8 cellular contexts compared by ENCODE assay signal in genomic region chr3:141294300-141294699, GRCh38.
A peak's percentile ranks its signal among the peaks of the same experiment; 100 is the strongest.
DNase-seq lines count a peak whose midpoint lies in the region; ATAC-seq and TF ChIP-seq lines count a peak whose summit lies in the region.

No MANE protein-coding gene starts in this region.

- no peaks in the 10 kb centered on the region for H3K27me3 ChIP-seq in CD8-positive, alpha-beta T cell (ENCODE audit: insufficient read depth, low read length)
- H3K27me3 ChIP-seq in PC-9 (ENCODE audit: insufficient read depth, low read depth) (no peaks in the 10 kb centered on the region), esophagus muscularis mucosa (no peaks in the 10 kb centered on the region), prostate gland (replicated peaks; ENCODE audit: insufficient read depth) (no peaks in the 10 kb centered on the region)

- TF ChIP-seq CTCF in CD8-positive, alpha-beta T cell (IDR thresholded peaks at IDR 0.05), result no peak
- TF ChIP-seq CTCF in PC-9 (conservative IDR thresholded peaks at IDR 0.05) (no peak), esophagus muscularis mucosa (IDR thresholded peaks at IDR 0.05) (no peak), prostate gland (IDR thresholded peaks at IDR 0.05) (no peak)

- H3K27me3 Mint-ChIP-seq in CD8-positive, alpha-beta T cell (ENCODE audit: low read depth), result no peaks in the 10 kb centered on the region

- POLR2A ChIA-PET in CD8-positive, alpha-beta T cell (lab: Charles Lee), result no interaction called here
- POLR2A ChIA-PET in PC-9 (lab: Charles Lee; ENCODE audit: unreplicated experiment), result interaction anchor here (1.0 kb wide), 1 partner anchor 351 kb away, joined by 3 read pairs; no protein-coding TSS in a partner anchor

- peaks cover 45% of the 10 kb centered on the region for H3K36me3 Mint-ChIP-seq in CD8-positive, alpha-beta T cell

- TF ChIP-seq POLR2A in esophagus muscularis mucosa (IDR thresholded peaks at IDR 0.05; ENCODE audit: low read depth) (no peak), prostate gland (IDR thresholded peaks at IDR 0.05) (no peak)

- H3K4me3 ChIP-seq in CD8-positive, alpha-beta T cell (ENCODE audit: low read depth, low read length), result peak overlapping the region; percentile 24
- peak overlapping the region; percentile 26; the same call in 1 of the 2 replicates for H3K4me3 ChIP-seq in PC-9
- peak overlapping the region; percentile 35 to 53 (median 44) for H3K4me3 ChIP-seq in esophagus muscularis mucosa
- H3K4me3 ChIP-seq in prostate gland, result peak overlapping the region; percentile 11 to 18

- DNase-seq in CD8-positive, alpha-beta T cell, result no peak
- no peak for DNase-seq in PC-9
- DNase-seq in esophagus muscularis mucosa (ENCODE audit: extremely low spot score), result no peak
- DNase-seq in prostate gland (ENCODE audit: low spot score), result no peak
- no peak for DNase-seq in ureter (ENCODE audit: low spot score)
- DNase-seq in NCI-H2029 treated with DMSO at 0.1 percent for 48 hours (lab: John Stamatoyannopoulos, UW), result no peak

- H3F3A ChIP-seq in PC-9 (ENCODE audit: insufficient read depth, low read depth), result peaks cover 7% of the 10 kb centered on the region; the same call in 1 of the 2 replicates

- no peak for TF ChIP-seq EP300 in esophagus muscularis mucosa (IDR thresholded peaks at IDR 0.05)

- no TSS peak for BruUV-seq in PC-9 (replicated peaks; lab: Mats Ljungman, UMichigan)

- H3K9me2 ChIP-seq in PC-9 (ENCODE audit: insufficient read depth), result no peaks in the 10 kb centered on the region

- no peaks in the 10 kb centered on the region for H3K9me3 Mint-ChIP-seq in CD8-positive, alpha-beta T cell

- no peak for ATAC-seq in CD8-positive, alpha-beta T cell
- no peak for ATAC-seq in HG02970 (IDR thresholded peaks at IDR 0.05; ENCODE audit: low FRiP score, unreplicated experiment)
- ATAC-seq in HG03521 (IDR thresholded peaks at IDR 0.05; ENCODE audit: unreplicated experiment), result no peak

- H3K9me3 ChIP-seq in CD8-positive, alpha-beta T cell (ENCODE audit: low read length), result no peaks in the 10 kb centered on the region
- H3K9me3 ChIP-seq in PC-9 (ENCODE audit: insufficient read depth, low read depth) (no peaks in the 10 kb centered on the region), esophagus muscularis mucosa (no peaks in the 10 kb centered on the region), prostate gland (no peaks in the 10 kb centered on the region)

- H3K4me2 ChIP-seq in PC-9, result peak overlapping the region; percentile 55

- no peaks in the 10 kb centered on the region for H4K20me1 ChIP-seq in PC-9 (ENCODE audit: insufficient read depth)

- no peak overlapping the region for H2AFZ ChIP-seq in PC-9

- WGBS in esophagus muscularis mucosa, result 36% methylated on average over 3 of the region's 3 CpGs
- WGBS in prostate gland, result 29% methylated on average over 3 of the region's 3 CpGs

- H3K4me3 Mint-ChIP-seq in CD8-positive, alpha-beta T cell, result peak overlapping the region; percentile 65

- peaks cover 3% of the 10 kb centered on the region for H3K4me1 ChIP-seq in CD8-positive, alpha-beta T cell (ENCODE audit: insufficient read depth, low read length)
- H3K4me1 ChIP-seq in PC-9 (replicated peaks; ENCODE audit: insufficient read depth), result peaks cover 11% of the 10 kb centered on the region; the same call in 1 of the 2 replicates
- peaks cover 12 to 27% (median 18%) of the 10 kb centered on the region in 4 donors for H3K4me1 ChIP-seq in esophagus muscularis mucosa
- H3K4me1 ChIP-seq in prostate gland (replicated peaks), result no peaks in the 10 kb centered on the region

- no peaks in the 10 kb centered on the region for H3K36me3 ChIP-seq in CD8-positive, alpha-beta T cell (ENCODE audit: insufficient read depth, low read length)
- H3K36me3 ChIP-seq in PC-9 (ENCODE audit: low read depth) (no peaks in the 10 kb centered on the region; the same call in 1 of the 2 replicates), esophagus muscularis mucosa (peaks cover 0 to 12% (median 7%) of the 10 kb centered on the region in 4 donors), prostate gland (no peaks in the 10 kb centered on the region)

- peak overlapping the region; percentile 39 for H3K27ac ChIP-seq in CD8-positive, alpha-beta T cell (ENCODE audit: low read depth, low read length)
- peak overlapping the region; percentile 48 for H3K27ac ChIP-seq in PC-9
- peak overlapping the region; percentile 2 to 41 (median 28) for H3K27ac ChIP-seq in esophagus muscularis mucosa (replicated peaks in 1 of 4)
- H3K27ac ChIP-seq in prostate gland, result peak overlapping the region; percentile 12 to 31

- intact Hi-C loops in CD8-positive, alpha-beta T cell (cut with DNase I, micrococcal nuclease), result no loop called here
- intact Hi-C loops in PC-9 (cut with micrococcal nuclease; ENCODE audit: unreplicated experiment), result no loop called here
- intact Hi-C loops in esophagus muscularis mucosa (cut with DNase I), result no loop called here
- intact Hi-C loops in prostate gland (cut with DNase I), result no loop called here

- peak overlapping the region; percentile 62 for H3K27ac Mint-ChIP-seq in CD8-positive, alpha-beta T cell

- H3K79me2 ChIP-seq in PC-9 (ENCODE audit: low read depth), result no peaks in the 10 kb centered on the region

- H3K4me1 Mint-ChIP-seq in CD8-positive, alpha-beta T cell (ENCODE audit: low read depth), result peaks cover 31% of the 10 kb centered on the region

- CTCF ChIA-PET in CD8-positive, alpha-beta T cell (lab: Charles Lee), result interaction anchor here (0.9 to 1.4 kb wide), 4 partner anchors 11 to 161 kb away, joined by 3 to 4 read pairs (median 3); no protein-coding TSS in a partner anchor
- CTCF ChIA-PET in PC-9 (lab: Charles Lee), result no interaction called here
